29 cellular contexts compared by ENCODE assay signal in the genomic region with DNA sequence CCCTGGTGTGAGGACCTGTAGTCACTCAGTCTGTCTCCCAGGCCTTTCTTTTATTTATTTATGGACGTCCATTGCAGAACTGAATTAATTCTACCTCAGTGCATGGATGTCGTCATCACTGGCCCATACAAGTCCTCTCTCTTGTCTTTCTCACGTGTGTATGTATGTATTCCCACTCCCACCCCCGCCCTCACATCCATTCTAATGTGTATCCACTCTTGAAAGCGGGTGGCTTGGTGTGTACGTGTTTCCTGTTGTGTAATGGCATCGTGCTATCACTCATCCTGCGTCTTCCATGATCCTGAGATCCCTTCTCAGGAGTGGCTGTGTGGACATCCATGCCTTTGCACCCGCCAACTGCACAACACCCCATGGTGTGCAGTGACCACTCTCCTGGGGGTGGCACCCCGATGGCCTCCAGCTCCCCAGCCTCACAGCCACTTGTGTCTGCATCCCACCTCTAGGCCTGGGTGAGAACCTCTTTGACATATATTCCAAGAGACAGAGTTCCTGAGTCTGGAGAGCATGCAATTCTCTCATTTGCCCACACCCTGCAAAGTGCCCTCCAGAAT. TPM values are rescaled to one million over a fixed set of nuclear protein-coding genes. Genes with fewer than 3 reads are reported as not detected.
"Had no signal": no experiment of that assay in that cellular context is flagged by ENCODE, and none has a peak within 500 bp of the region (broad histone marks: within the 10 kb centered on the region; RNA-seq: fewer than 3 reads in every experiment).

No MANE protein-coding gene starts in this region.

- H3K79me2 ChIP-seq: hepatocyte had no signal

- H3K4me2 ChIP-seq: hepatocyte had no signal

- H3K4me3 Mint-ChIP-seq: activated CD4-positive, alpha-beta T cell treated with anti-CD3 and anti-CD28 coated beads for 36 hours; central memory CD8-positive, alpha-beta T cell; mesothelial cell of epicardium; naive B cell; nephron progenitor cell; T-helper 2 cell treated with Interferon-gamma antibody and Interleukin-4, amounts not matched to agents 5 μg/mL and 100 μg/mL, for 36 hours had no signal

- H3K27ac ChIP-seq: gastroesophageal sphincter, hepatocyte, pancreas, prostate gland, spleen, testis, transverse colon, uterus had no signal

- H3K36me3 ChIP-seq: gastroesophageal sphincter, pancreas, prostate gland, spleen, transverse colon, uterus had no signal

- H3K9me3 Mint-ChIP-seq: activated naive CD4-positive, alpha-beta T cell treated with anti-CD3 and anti-CD28 coated beads, Interleukin-2, amount 50 U/mL, for 72 hours; activated T-helper 2 cell treated with anti-CD3 and anti-CD28 coated beads, Interferon-gamma antibody, Interleukin-2, Interleukin-4, amounts not matched to agents 10 μg/mL and 5 μg/mL and 100 μg/mL, durations not matched to agents 14 hours and 24 hours and 36 hours; central memory CD8-positive, alpha-beta T cell; mesothelial cell of epicardium; naive B cell; nephron progenitor cell; T-helper 2 cell treated with Interferon-gamma antibody and Interleukin-4, amounts not matched to agents 5 μg/mL and 100 μg/mL, for 36 hours had no signal

- H3K9me3 ChIP-seq: gastroesophageal sphincter, pancreas, prostate gland, spleen, testis, transverse colon, uterus had no signal

- H3K27ac Mint-ChIP-seq: activated CD4-positive, alpha-beta T cell treated with anti-CD3 and anti-CD28 coated beads for 36 hours; activated naive CD4-positive, alpha-beta T cell treated with anti-CD3 and anti-CD28 coated beads, Interleukin-2, amount 50 U/mL, for 72 hours; activated T-helper 2 cell treated with anti-CD3 and anti-CD28 coated beads, Interferon-gamma antibody, Interleukin-2, Interleukin-4, amounts not matched to agents 10 μg/mL and 5 μg/mL and 100 μg/mL, durations not matched to agents 14 hours and 24 hours and 36 hours; mesothelial cell of epicardium; naive B cell; nephron progenitor cell; T-helper 2 cell treated with Interferon-gamma antibody and Interleukin-4, amounts not matched to agents 5 μg/mL and 100 μg/mL, for 36 hours had no signal

- FAIRE-seq: keratinocyte, pancreas had no signal

- H3K4me1 ChIP-seq: pancreas, prostate gland, spleen, testis, uterus had no signal

- H3K36me3 Mint-ChIP-seq: activated naive CD4-positive, alpha-beta T cell treated with anti-CD3 and anti-CD28 coated beads, Interleukin-2, amount 50 U/mL, for 72 hours; mesothelial cell of epicardium; naive B cell had no signal

- ATAC-seq: activated CD4-positive, alpha-beta T cell treated with anti-CD3 and anti-CD28 coated beads for 36 hours; gastroesophageal sphincter; left colon; pancreas had no signal

- H3K4me1 Mint-ChIP-seq: naive B cell had no signal

- H2AFZ ChIP-seq: hepatocyte had no signal

- DNase-seq: activated CD4-positive, alpha-beta T cell treated with anti-CD3 and anti-CD28 coated beads for 36 hours; activated CD4-positive, CD25-positive, alpha-beta regulatory T cell; dermis blood vessel endothelial cell; effector CD8-positive, alpha-beta T cell; erythroblast; naive B cell; nephron progenitor cell; pancreas; retina; spleen; stimulated activated naive CD8-positive, alpha-beta T cell treated with anti-CD3 and anti-CD28 coated beads, Interleukin-15, Interleukin-2, amounts not matched to agents 100 U/mL and 50 U/mL, for 24 hours; T-helper 1 cell; testis; transverse colon; uterus had no signal

- H3K4me3 ChIP-seq: gastroesophageal sphincter, hepatocyte, pancreas, prostate gland, spleen, testis, transverse colon, uterus had no signal

- H3K27me3 ChIP-seq: hepatocyte, pancreas, testis, transverse colon, uterus had no signal

RNA-seq across cellular contexts. Expression of a gene that starts 3.0 kb away (rescaled TPM):
- total RNA-seq: activated CD4-positive, alpha-beta T cell treated with anti-CD3 and anti-CD28 coated beads for 36 hours; activated CD8-positive, alpha-beta memory T cell treated with anti-CD3 and anti-CD28 coated beads for 36 hours; activated naive CD4-positive, alpha-beta T cell treated with anti-CD3 and anti-CD28 coated beads, Interleukin-2, amount 50 U/mL, for 72 hours; dermis blood vessel endothelial cell; fibroblast of lung; fibroblast of villous mesenchyme; mesothelial cell of epicardium had no signal

RNA-seq across cellular contexts. Expression of a gene that starts 48.7 kb away (rescaled TPM):
- total RNA-seq: activated CD4-positive, alpha-beta T cell treated with anti-CD3 and anti-CD28 coated beads for 36 hours; activated CD8-positive, alpha-beta memory T cell treated with anti-CD3 and anti-CD28 coated beads for 36 hours; activated naive CD4-positive, alpha-beta T cell treated with anti-CD3 and anti-CD28 coated beads, Interleukin-2, amount 50 U/mL, for 72 hours; activated T-helper 2 cell treated with anti-CD3 and anti-CD28 coated beads, Interferon-gamma antibody, Interleukin-2, Interleukin-4, amounts not matched to agents 10 μg/mL and 5 μg/mL and 100 μg/mL, durations not matched to agents 14 hours and 24 hours and 36 hours; dermis blood vessel endothelial cell; fibroblast of villous mesenchyme had no signal

RNA-seq across cellular contexts. Expression of a gene that starts 49.1 kb away (rescaled TPM):
- total RNA-seq: activated CD4-positive, alpha-beta T cell treated with anti-CD3 and anti-CD28 coated beads for 36 hours; activated CD8-positive, alpha-beta memory T cell treated with anti-CD3 and anti-CD28 coated beads for 36 hours; activated naive CD4-positive, alpha-beta T cell treated with anti-CD3 and anti-CD28 coated beads, Interleukin-2, amount 50 U/mL, for 72 hours; bronchial epithelial cell; dermis blood vessel endothelial cell had no signal
